In genomic region chr9:127878001-127878651, GRCh38 we compare ENCODE assay signal across 1 cellular context.
TF ChIP-seq lines count a peak whose summit lies in the region.

No MANE protein-coding gene starts in this region.

TF ChIP-seq in HepG2, 621 proteins besides CTCF, POLR2A, EP300 and RAD21 (continues in another document):
- TF ChIP-seq ZBTB2 (CRISPR knock-in tag; IDR thresholded peaks at IDR 0.05; ENCODE audit: low read depth) = no peak
- TF ChIP-seq CREB3 (CRISPR knock-in tag; IDR thresholded peaks at IDR 0.05) = no peak
- TF ChIP-seq PAX8 (CRISPR knock-in tag; IDR thresholded peaks at IDR 0.05; ENCODE audit: borderline replicate concordance) = no peak
- TF ChIP-seq ZNF234 (CRISPR knock-in tag; conservative IDR thresholded peaks at IDR 0.05) = no peak
- TF ChIP-seq ASH2L (IDR thresholded peaks at IDR 0.05; ENCODE audit: insufficient read length, low read depth, low read length) = peak; percentile 24
- no peak for TF ChIP-seq ZNF292 (CRISPR knock-in tag; IDR thresholded peaks at IDR 0.05; ENCODE audit: borderline replicate concordance, low read depth)
- no peak for TF ChIP-seq ZBTB38 (CRISPR knock-in tag; IDR thresholded peaks at IDR 0.05)
- no peak for TF ChIP-seq PCBP1 (IDR thresholded peaks at IDR 0.05; ENCODE audit: borderline replicate concordance, low read depth, low read length)
- TF ChIP-seq ZNF746 (CRISPR knock-in tag; IDR thresholded peaks at IDR 0.05) = no peak
- no peak for TF ChIP-seq MXD1 (CRISPR knock-in tag; IDR thresholded peaks at IDR 0.05)
- no peak for TF ChIP-seq MEIS2 (CRISPR knock-in tag; IDR thresholded peaks at IDR 0.05)
- TF ChIP-seq GABPA (IDR thresholded peaks at IDR 0.05; ENCODE audit: low read depth, low read length) = no peak
- TF ChIP-seq GABPA (CRISPR knock-in tag; IDR thresholded peaks at IDR 0.05; ENCODE audit: low read depth) = no peak
- no peak for TF ChIP-seq ZNF367 (CRISPR knock-in tag; IDR thresholded peaks at IDR 0.05; ENCODE audit: borderline replicate concordance)
- TF ChIP-seq SP5 (CRISPR knock-in tag; IDR thresholded peaks at IDR 0.05; ENCODE audit: borderline replicate concordance, low read depth) = no peak
- TF ChIP-seq MTF2 (CRISPR knock-in tag; IDR thresholded peaks at IDR 0.05; ENCODE audit: borderline replicate concordance) = no peak
- no peak for TF ChIP-seq XBP1 (CRISPR knock-in tag; IDR thresholded peaks at IDR 0.05)
- no peak for TF ChIP-seq RFX5 (IDR thresholded peaks at IDR 0.05; ENCODE audit: low read depth, low read length)
- no peak for TF ChIP-seq TFDP2 (CRISPR knock-in tag; IDR thresholded peaks at IDR 0.05)
- no peak for TF ChIP-seq GLI4 (CRISPR knock-in tag; IDR thresholded peaks at IDR 0.05; ENCODE audit: borderline replicate concordance)
- peak; percentile 46 for TF ChIP-seq HIVEP1 (CRISPR knock-in tag; IDR thresholded peaks at IDR 0.05)
- TF ChIP-seq ZBTB8A (CRISPR knock-in tag; IDR thresholded peaks at IDR 0.05; ENCODE audit: borderline replicate concordance, low read depth) = no peak
- TF ChIP-seq ZIK1 (CRISPR knock-in tag; IDR thresholded peaks at IDR 0.05; ENCODE audit: borderline replicate concordance, low read depth) = no peak
- no peak for TF ChIP-seq ATF6 (CRISPR knock-in tag; conservative IDR thresholded peaks at IDR 0.05)
- TF ChIP-seq TRIM24 (CRISPR knock-in tag; IDR thresholded peaks at IDR 0.05) = no peak
- no peak for TF ChIP-seq TBP (CRISPR knock-in tag; IDR thresholded peaks at IDR 0.05)
- no peak for TF ChIP-seq ZNF768 (CRISPR knock-in tag; IDR thresholded peaks at IDR 0.05)
- TF ChIP-seq HNRNPUL1 (IDR thresholded peaks at IDR 0.05; ENCODE audit: low read depth, low read length) = no peak
- 0 out of 2 replicates have a peak, but pooled peaks have one; percentile 7 for TF ChIP-seq SNAPC4 (CRISPR knock-in tag; IDR thresholded peaks at IDR 0.05)
- no peak for TF ChIP-seq ZNF615 (CRISPR knock-in tag; IDR thresholded peaks at IDR 0.05; ENCODE audit: borderline replicate concordance)
- no peak for TF ChIP-seq PHB2 (IDR thresholded peaks at IDR 0.05; ENCODE audit: partially characterized antibody)
- TF ChIP-seq ZNF646 (CRISPR knock-in tag; IDR thresholded peaks at IDR 0.05) = no peak
- TF ChIP-seq ZNF761 (CRISPR knock-in tag; conservative IDR thresholded peaks at IDR 0.05) = 0 out of 2 replicates have a peak, but pooled peaks have one; percentile 18
- TF ChIP-seq TBX2 (CRISPR knock-in tag; IDR thresholded peaks at IDR 0.05; ENCODE audit: borderline replicate concordance) = 0 out of 2 replicates have a peak, but pooled peaks have one; percentile 10
